ENCODE assay signal across 1 cellular context in the genomic region with DNA sequence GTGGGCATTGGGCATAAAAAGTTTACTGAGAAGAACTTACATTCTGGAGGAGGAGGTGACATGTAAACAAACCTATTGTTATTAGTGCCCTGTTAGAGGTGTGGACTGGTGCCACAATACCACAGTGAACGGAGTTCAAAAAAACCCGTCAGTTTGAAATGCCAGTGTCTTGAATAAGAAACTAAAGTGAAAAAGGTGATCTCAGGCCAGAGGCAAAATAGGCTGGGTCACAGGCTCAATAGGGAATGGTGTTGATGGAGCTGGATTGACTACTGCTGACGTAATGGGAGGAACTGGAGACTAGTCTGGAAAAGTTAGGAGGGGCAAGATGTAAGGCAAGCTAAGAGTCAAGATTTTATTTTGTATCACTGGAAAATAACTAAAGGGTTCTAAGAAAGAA.
TF ChIP-seq lines count a peak whose summit lies in the region.

No MANE protein-coding gene starts in this region.

TF ChIP-seq in HepG2, 621 proteins besides CTCF, POLR2A, EP300 and RAD21:
- TF ChIP-seq MXD4 (CRISPR knock-in tag; IDR thresholded peaks at IDR 0.05) (no peak), SOX6 (IDR thresholded peaks at IDR 0.05) (no peak), SOX6 (CRISPR knock-in tag; IDR thresholded peaks at IDR 0.05) (no peak), CREB1 (IDR thresholded peaks at IDR 0.05) (no peak), CREB1 (CRISPR knock-in tag; IDR thresholded peaks at IDR 0.05) (no peak), ZNF790 (CRISPR knock-in tag; IDR thresholded peaks at IDR 0.05; ENCODE audit: borderline replicate concordance) (no peak), ZMAT5 (CRISPR knock-in tag; IDR thresholded peaks at IDR 0.05; ENCODE audit: borderline replicate concordance, low read depth) (no peak), MTA1 (CRISPR knock-in tag; IDR thresholded peaks at IDR 0.05; ENCODE audit: borderline replicate concordance) (no peak), ATM (IDR thresholded peaks at IDR 0.05; ENCODE audit: borderline replicate concordance) (no peak), TARDBP (CRISPR knock-in tag; IDR thresholded peaks at IDR 0.05) (no peak), CREM (IDR thresholded peaks at IDR 0.05) (no peak), CREM (CRISPR knock-in tag; IDR thresholded peaks at IDR 0.05) (no peak), ZNF282 (IDR thresholded peaks at IDR 0.05; ENCODE audit: partially characterized antibody) (no peak), ZNF333 (CRISPR knock-in tag; IDR thresholded peaks at IDR 0.05; ENCODE audit: borderline replicate concordance) (no peak), RNF2 (conservative IDR thresholded peaks at IDR 0.05; ENCODE audit: low read depth) (no peak), PHF5A (CRISPR knock-in tag; IDR thresholded peaks at IDR 0.05; ENCODE audit: low read depth, unreplicated experiment) (no peak), MTF1 (CRISPR knock-in tag; IDR thresholded peaks at IDR 0.05) (no peak), NFE2L2 (IDR thresholded peaks at IDR 0.05; ENCODE audit: low read length) (no peak), HOXA7 (CRISPR knock-in tag; IDR thresholded peaks at IDR 0.05) (no peak), KLF9 (CRISPR knock-in tag; IDR thresholded peaks at IDR 0.05; ENCODE audit: low read depth) (no peak)
- TF ChIP-seq, protein P1, sequence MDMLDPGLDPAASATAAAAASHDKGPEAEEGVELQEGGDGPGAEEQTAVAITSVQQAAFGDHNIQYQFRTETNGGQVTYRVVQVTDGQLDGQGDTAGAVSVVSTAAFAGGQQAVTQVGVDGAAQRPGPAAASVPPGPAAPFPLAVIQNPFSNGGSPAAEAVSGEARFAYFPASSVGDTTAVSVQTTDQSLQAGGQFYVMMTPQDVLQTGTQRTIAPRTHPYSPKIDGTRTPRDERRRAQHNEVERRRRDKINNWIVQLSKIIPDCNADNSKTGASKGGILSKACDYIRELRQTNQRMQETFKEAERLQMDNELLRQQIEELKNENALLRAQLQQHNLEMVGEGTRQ (IDR thresholded peaks at IDR 0.05; ENCODE audit: low read depth, low read length), result no peak
- TF ChIP-seq, protein P1 (CRISPR knock-in tag; IDR thresholded peaks at IDR 0.05; ENCODE audit: borderline replicate concordance), result no peak
- TF ChIP-seq, protein P2, sequence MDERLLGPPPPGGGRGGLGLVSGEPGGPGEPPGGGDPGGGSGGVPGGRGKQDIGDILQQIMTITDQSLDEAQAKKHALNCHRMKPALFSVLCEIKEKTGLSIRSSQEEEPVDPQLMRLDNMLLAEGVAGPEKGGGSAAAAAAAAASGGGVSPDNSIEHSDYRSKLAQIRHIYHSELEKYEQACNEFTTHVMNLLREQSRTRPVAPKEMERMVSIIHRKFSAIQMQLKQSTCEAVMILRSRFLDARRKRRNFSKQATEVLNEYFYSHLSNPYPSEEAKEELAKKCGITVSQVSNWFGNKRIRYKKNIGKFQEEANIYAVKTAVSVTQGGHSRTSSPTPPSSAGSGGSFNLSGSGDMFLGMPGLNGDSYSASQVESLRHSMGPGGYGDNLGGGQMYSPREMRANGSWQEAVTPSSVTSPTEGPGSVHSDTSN (CRISPR knock-in tag; IDR thresholded peaks at IDR 0.05), result no peak
- TF ChIP-seq, protein P3, sequence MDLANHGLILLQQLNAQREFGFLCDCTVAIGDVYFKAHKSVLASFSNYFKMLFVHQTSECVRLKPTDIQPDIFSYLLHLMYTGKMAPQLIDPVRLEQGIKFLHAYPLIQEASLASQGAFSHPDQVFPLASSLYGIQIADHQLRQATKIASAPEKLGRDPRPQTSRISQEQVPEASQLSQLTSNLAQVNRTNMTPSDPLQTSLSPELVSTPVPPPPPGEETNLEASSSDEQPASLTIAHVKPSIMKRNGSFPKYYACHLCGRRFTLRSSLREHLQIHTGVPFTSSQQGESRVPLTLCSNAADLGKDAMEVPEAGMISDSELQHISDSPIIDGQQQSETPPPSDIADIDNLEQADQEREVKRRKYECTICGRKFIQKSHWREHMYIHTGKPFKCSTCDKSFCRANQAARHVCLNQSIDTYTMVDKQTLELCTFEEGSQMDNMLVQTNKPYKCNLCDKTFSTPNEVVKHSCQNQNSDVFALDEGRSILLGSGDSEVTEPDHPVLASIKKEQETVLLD (CRISPR knock-in tag; IDR thresholded peaks at IDR 0.05; ENCODE audit: low read depth), result no peak
